1 cellular context compared by ENCODE assay signal in genomic region chr20:32761831-32762753, GRCh38.
A peak's percentile ranks its signal among the peaks of the same experiment; 100 is the strongest.
TF ChIP-seq lines count a peak whose summit lies in the region.

Gene DNMT3B, plus strand, starts transcription at chr20:32762385. Its CDS starts 17,939 bp downstream, at chr20:32780324.

TF ChIP-seq in HepG2, 621 proteins besides CTCF, POLR2A, EP300 and RAD21 (continued from another document and continues in another):
- TF ChIP-seq MTERF4 (CRISPR knock-in tag; IDR thresholded peaks at IDR 0.05) (no peak), BCLAF1 (IDR thresholded peaks at IDR 0.05) (no peak), EHMT2 (IDR thresholded peaks at IDR 0.05; ENCODE audit: borderline replicate concordance, low read depth, low read length) (no peak), TBX3 (IDR thresholded peaks at IDR 0.05; ENCODE audit: borderline replicate concordance) (no peak), ZNF562 (CRISPR knock-in tag; IDR thresholded peaks at IDR 0.05; ENCODE audit: borderline replicate concordance) (no peak), ELK4 (CRISPR knock-in tag; IDR thresholded peaks at IDR 0.05; ENCODE audit: borderline replicate concordance) (no peak), ELF4 (CRISPR knock-in tag; IDR thresholded peaks at IDR 0.05; ENCODE audit: borderline replicate concordance) (no peak), MIER2 (CRISPR knock-in tag; IDR thresholded peaks at IDR 0.05) (no peak), RELA (CRISPR knock-in tag; IDR thresholded peaks at IDR 0.05) (no peak), IRF2 (CRISPR knock-in tag; IDR thresholded peaks at IDR 0.05) (no peak), MAFK (conservative IDR thresholded peaks at IDR 0.05 in 1 of 2, IDR thresholded peaks at IDR 0.05 in 1 of 2; ENCODE audit: low read length in 2 of 2) (no peak), ARNT (IDR thresholded peaks at IDR 0.05) (no peak), ZNF503 (CRISPR knock-in tag; IDR thresholded peaks at IDR 0.05) (no peak; the same call in 1 of the 2 replicates), PRDM15 (CRISPR knock-in tag; IDR thresholded peaks at IDR 0.05) (peak; percentile 49; the same call in 1 of the 2 replicates), NFKBIZ (CRISPR knock-in tag; IDR thresholded peaks at IDR 0.05) (no peak), CEBPG (CRISPR knock-in tag; IDR thresholded peaks at IDR 0.05) (no peak), SP5 (CRISPR knock-in tag; IDR thresholded peaks at IDR 0.05; ENCODE audit: borderline replicate concordance, low read depth) (peak; percentile 70), ASH2L (IDR thresholded peaks at IDR 0.05; ENCODE audit: insufficient read length, low read depth, low read length) (peak; percentile 75), GTF3A (CRISPR knock-in tag; conservative IDR thresholded peaks at IDR 0.05) (no peak), ATRX (CRISPR knock-in tag; IDR thresholded peaks at IDR 0.05; ENCODE audit: borderline replicate concordance) (no peak), NFE2 (CRISPR knock-in tag; IDR thresholded peaks at IDR 0.05) (no peak), ERF (CRISPR knock-in tag; IDR thresholded peaks at IDR 0.05) (peak; percentile 14; the same call in 1 of the 2 replicates), FOXK2 (IDR thresholded peaks at IDR 0.05) (no peak), AFF4 (CRISPR knock-in tag; IDR thresholded peaks at IDR 0.05) (no peak), GATAD1 (CRISPR knock-in tag; IDR thresholded peaks at IDR 0.05) (peak; percentile 74), MIXL1 (CRISPR knock-in tag; IDR thresholded peaks at IDR 0.05) (no peak), ZNF17 (CRISPR knock-in tag; IDR thresholded peaks at IDR 0.05) (no peak), PAXIP1 (CRISPR knock-in tag; conservative IDR thresholded peaks at IDR 0.05) (no peak; the same call in 1 of the 2 replicates), TARDBP (CRISPR knock-in tag; IDR thresholded peaks at IDR 0.05) (no peak), ZFP91 (CRISPR knock-in tag; IDR thresholded peaks at IDR 0.05; ENCODE audit: borderline replicate concordance) (peak; percentile 13; the same call in 1 of the 2 replicates), ZNF414 (CRISPR knock-in tag; IDR thresholded peaks at IDR 0.05) (no peak), ZNF230 (CRISPR knock-in tag; IDR thresholded peaks at IDR 0.05) (no peak), ZSCAN20 (CRISPR knock-in tag; IDR thresholded peaks at IDR 0.05; ENCODE audit: borderline replicate concordance) (no peak; the same call in 1 of the 2 replicates), ZBTB14 (CRISPR knock-in tag; IDR thresholded peaks at IDR 0.05) (no peak)
